34 cellular contexts compared by ENCODE assay signal in the genomic region with DNA sequence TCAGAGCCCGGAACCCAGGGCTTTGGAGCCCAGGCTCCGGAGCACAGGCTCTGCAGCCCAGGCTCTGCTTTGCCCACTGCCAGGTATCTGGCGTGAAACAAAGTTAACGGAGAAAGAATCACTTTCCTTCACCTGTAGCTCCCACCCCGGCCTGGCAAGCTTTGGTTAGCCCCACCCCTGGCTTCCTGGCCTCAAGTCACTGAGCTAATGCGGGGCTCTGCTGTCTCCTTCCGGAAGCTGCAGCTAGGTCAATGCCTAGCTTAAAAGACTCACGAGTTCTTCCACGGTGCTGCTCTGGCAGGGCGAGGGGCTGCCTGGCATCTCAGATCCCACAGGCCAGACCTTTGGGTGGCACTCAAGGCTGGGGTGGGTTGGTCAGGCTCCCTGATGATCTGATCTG. TPM values are rescaled to one million over a fixed set of nuclear protein-coding genes. Genes with fewer than 3 reads are reported as not detected.
DNase-seq lines count a peak whose midpoint lies in the region; ATAC-seq and TF ChIP-seq lines count a peak whose summit lies in the region.
"Had no signal": no experiment of that assay in that cellular context is flagged by ENCODE, and none has a peak within 500 bp of the region (broad histone marks: within the 10 kb centered on the region; RNA-seq: fewer than 3 reads in every experiment).

No MANE protein-coding gene starts in this region.

- intact Hi-C loops in activated CD4-positive, alpha-beta T cell treated with anti-CD3 and anti-CD28 coated beads, Interleukin-2, amount 10 ng/mL, durations not matched to agents 24 days and 14 days (cut with micrococcal nuclease), result no loop called here
- intact Hi-C loops in lower leg skin (cut with DNase I; ENCODE audit: low total_unique reads), result loop anchor here (10.0 kb wide), 1 partner anchor 89 kb away; no protein-coding TSS in a partner anchor

- H3K4me3 Mint-ChIP-seq in activated CD4-positive, alpha-beta T cell treated with anti-CD3 and anti-CD28 coated beads, Interleukin-2, amount 10 ng/mL, durations not matched to agents 24 days and 14 days, result no peak overlapping the region
- H3K4me3 Mint-ChIP-seq in T-cell, result no peak overlapping the region
- no peak overlapping the region for H3K4me3 Mint-ChIP-seq in effector memory CD8-positive, alpha-beta T cell

- peak overlapping the region; percentile 9 to 47 (median 32); a peak in 16 of 22 replicates for H3K4me2 ChIP-seq in BLaER1 treated with 17β-estradiol and CSF1 and Interleukin-3, amounts not matched to agents 10 nM and 100 nM

- no peak for TF ChIP-seq CTCF in lower leg skin (IDR thresholded peaks at IDR 0.05)

- no peak overlapping the region for H3K4me3 ChIP-seq in BLaER1 treated with 17β-estradiol and CSF1 and Interleukin-3, amounts not matched to agents 10 nM and 100 nM
- no peak overlapping the region for H3K4me3 ChIP-seq in lower leg skin (ENCODE audit: low read depth, poor library complexity, severe bottlenecking)
- H3K4me3 ChIP-seq: body of pancreas, esophagus squamous epithelium, HAP-1, heart left ventricle, lung, prostate gland, stomach, tibial artery, vagina had no signal

- POLR2A ChIA-PET in T-cell (lab: Charles Lee), result no interaction called here

- peak; percentile 66 for DNase-seq in activated CD4-positive, alpha-beta T cell treated with anti-CD3 and anti-CD28 coated beads, Interleukin-2, amount 10 ng/mL, durations not matched to agents 24 days and 14 days
- DNase-seq in activated CD4-positive, alpha-beta T cell treated with anti-CD3 and anti-CD28 coated beads, Interleukin-2, amount 50 U/mL, for 4 hours, result no peak
- DNase-seq in T-cell, result peak in 13 of 34 experiments; percentile 8 to 34 (median 13)
- no peak for DNase-seq in effector memory CD8-positive, alpha-beta T cell
- DNase-seq in lower leg skin (ENCODE audit: low spot score in 2 of 2), result no peak
- no peak for DNase-seq in NCI-H1436 treated with DMSO at 0.1 percent for 48 hours (lab: John Stamatoyannopoulos, UW)
- DNase-seq: activated CD4-positive, alpha-beta T cell treated with anti-CD3 and anti-CD28 coated beads, Interleukin-2, amount 50 U/mL, for 1 hour; body of pancreas; dermis blood vessel endothelial cell; esophagus squamous epithelium; foreskin keratinocyte; heart left ventricle; kidney glomerular epithelial cell; MV-4-11; NCI-H146; NCI-H774; nucleus accumbens; SHP77; stimulated activated CD4-positive, alpha-beta T cell treated with anti-CD3 and anti-CD28 coated beads, Interleukin-2, amount 100 ng/mL, for 48 hours; stomach; tibial artery had no signal

- H3K36me3 Mint-ChIP-seq in activated CD4-positive, alpha-beta T cell treated with anti-CD3 and anti-CD28 coated beads, Interleukin-2, amount 10 ng/mL, durations not matched to agents 24 days and 14 days (ENCODE audit: low read depth), result no peaks in the 10 kb centered on the region
- no peaks in the 10 kb centered on the region for H3K36me3 Mint-ChIP-seq in T-cell
- no peaks in the 10 kb centered on the region for H3K36me3 Mint-ChIP-seq in effector memory CD8-positive, alpha-beta T cell (ENCODE audit: insufficient read depth)
- H3K36me3 Mint-ChIP-seq: CD8-positive, alpha-beta memory T cell; naive thymus-derived CD4-positive, alpha-beta T cell had no signal

- CTCF ChIA-PET in T-cell (lab: Charles Lee), result interaction anchor here in 1 of 2 donors (0.7 kb wide), 1 partner anchor 35 kb away, joined by 3 read pairs; no protein-coding TSS in a partner anchor

- no peaks in the 10 kb centered on the region for H3K36me3 ChIP-seq in BLaER1 treated with 17β-estradiol and CSF1 and Interleukin-3, amounts not matched to agents 10 nM and 100 nM
- H3K36me3 ChIP-seq: esophagus squamous epithelium, HAP-1, heart left ventricle, prostate gland, stomach, tibial artery, vagina had no signal

- no peaks in the 10 kb centered on the region for H3K9me3 ChIP-seq in BLaER1 treated with 17β-estradiol and CSF1 and Interleukin-3, amounts not matched to agents 10 nM and 100 nM (replicated peaks in 1 of 11)
- H3K9me3 ChIP-seq: body of pancreas, esophagus squamous epithelium, HAP-1, heart left ventricle, prostate gland, stomach, tibial artery, vagina had no signal

- no peaks in the 10 kb centered on the region for H3K27me3 ChIP-seq in BLaER1 treated with 17β-estradiol and CSF1 and Interleukin-3, amounts not matched to agents 10 nM and 100 nM
- H3K27me3 ChIP-seq: body of pancreas, vagina had no signal

- H3K4me1 ChIP-seq in BLaER1 treated with 17β-estradiol and CSF1 and Interleukin-3, amounts not matched to agents 10 nM and 100 nM, result peaks cover 6 to 20% (median 10%) of the 10 kb centered on the region in 10 experiments; a peak in 14 of 20 replicates
- H3K4me1 ChIP-seq: body of pancreas, esophagus squamous epithelium, foreskin keratinocyte, HAP-1, heart left ventricle, prostate gland, stomach, tibial artery, vagina had no signal

- no peak for TF ChIP-seq POLR2A in lower leg skin (IDR thresholded peaks at IDR 0.05)

- 57 to 63% methylated on average over 10 of the region's 10 CpGs for WGBS in lower leg skin, 2 donors

- H3K27ac Mint-ChIP-seq in activated CD4-positive, alpha-beta T cell treated with anti-CD3 and anti-CD28 coated beads, Interleukin-2, amount 10 ng/mL, durations not matched to agents 24 days and 14 days, result no peak overlapping the region
- no peak overlapping the region for H3K27ac Mint-ChIP-seq in T-cell
- H3K27ac Mint-ChIP-seq in effector memory CD8-positive, alpha-beta T cell, result no peak overlapping the region
- H3K27ac Mint-ChIP-seq: activated T-helper 2 cell treated with anti-CD3 and anti-CD28 coated beads, Interferon-gamma antibody, Interleukin-2, Interleukin-4, amounts not matched to agents 10 μg/mL and 5 μg/mL and 100 μg/mL, durations not matched to agents 14 hours and 24 hours and 36 hours; CD8-positive, alpha-beta memory T cell; naive thymus-derived CD4-positive, alpha-beta T cell had no signal

- peaks cover 1% of the 10 kb centered on the region for H3K4me1 Mint-ChIP-seq in activated CD4-positive, alpha-beta T cell treated with anti-CD3 and anti-CD28 coated beads, Interleukin-2, amount 10 ng/mL, durations not matched to agents 24 days and 14 days
- peaks cover 0 to 14% (median 7%) of the 10 kb centered on the region in 3 donors for H3K4me1 Mint-ChIP-seq in T-cell
- H3K4me1 Mint-ChIP-seq in effector memory CD8-positive, alpha-beta T cell (ENCODE audit: low read depth in 2 of 2), result no peaks in the 10 kb centered on the region

- no peaks in the 10 kb centered on the region for H3K9me3 Mint-ChIP-seq in activated CD4-positive, alpha-beta T cell treated with anti-CD3 and anti-CD28 coated beads, Interleukin-2, amount 10 ng/mL, durations not matched to agents 24 days and 14 days
- H3K9me3 Mint-ChIP-seq in T-cell, result no peaks in the 10 kb centered on the region
- H3K9me3 Mint-ChIP-seq in effector memory CD8-positive, alpha-beta T cell, result no peaks in the 10 kb centered on the region
- H3K9me3 Mint-ChIP-seq: activated T-helper 2 cell treated with anti-CD3 and anti-CD28 coated beads, Interferon-gamma antibody, Interleukin-2, Interleukin-4, amounts not matched to agents 10 μg/mL and 5 μg/mL and 100 μg/mL, durations not matched to agents 14 hours and 24 hours and 36 hours; CD8-positive, alpha-beta memory T cell; naive thymus-derived CD4-positive, alpha-beta T cell had no signal

- H3K27me3 Mint-ChIP-seq in activated CD4-positive, alpha-beta T cell treated with anti-CD3 and anti-CD28 coated beads, Interleukin-2, amount 10 ng/mL, durations not matched to agents 24 days and 14 days, result peaks cover 1% of the 10 kb centered on the region
- peaks cover 4% of the 10 kb centered on the region in 2 donors for H3K27me3 Mint-ChIP-seq in T-cell
- peaks cover 4 to 37% of the 10 kb centered on the region in 2 donors for H3K27me3 Mint-ChIP-seq in effector memory CD8-positive, alpha-beta T cell

- peaks cover 0 to 28% (median 0%) of the 10 kb centered on the region in 11 experiments; a peak in 3 of 22 replicates for H4K20me1 ChIP-seq in BLaER1 treated with 17β-estradiol and CSF1 and Interleukin-3, amounts not matched to agents 10 nM and 100 nM

- H3K27ac ChIP-seq in BLaER1 treated with 17β-estradiol and CSF1 and Interleukin-3, amounts not matched to agents 10 nM and 100 nM, result no peak overlapping the region
- H3K27ac ChIP-seq: body of pancreas, esophagus squamous epithelium, foreskin keratinocyte, heart left ventricle, HL-60, prostate gland, stomach, tibial artery, vagina had no signal

- ATAC-seq in T-cell (replicated peaks in 1 of 4), result peak; percentile 55 to 76 (median 68)
- peak; percentile 45 for ATAC-seq in effector memory CD8-positive, alpha-beta T cell (replicated peaks)
- no peak for ATAC-seq in HG03039 (IDR thresholded peaks at IDR 0.05; ENCODE audit: unreplicated experiment)
- ATAC-seq: body of pancreas; foreskin keratinocyte; heart left ventricle; naive thymus-derived CD4-positive, alpha-beta T cell; Panc1; sciatic nerve had no signal

- peak overlapping the region in 1 of 11 experiments; percentile 39; a peak in 1 of 22 replicates for H3K9ac ChIP-seq in BLaER1 treated with 17β-estradiol and CSF1 and Interleukin-3, amounts not matched to agents 10 nM and 100 nM

RNA-seq across cellular contexts. Expression of a gene that starts 21.1 kb away (rescaled TPM):
- not detected in 2 replicates for total RNA-seq in activated CD4-positive, alpha-beta T cell treated with anti-CD3 and anti-CD28 coated beads, Interleukin-2, amount 10 ng/mL, durations not matched to agents 24 days and 14 days
- total RNA-seq in T-cell (not detected), lower leg skin (not detected)
- total RNA-seq: A172; activated T-helper 2 cell treated with anti-CD3 and anti-CD28 coated beads, Interferon-gamma antibody, Interleukin-2, Interleukin-4, amounts not matched to agents 10 μg/mL and 5 μg/mL and 100 μg/mL, durations not matched to agents 14 hours and 24 hours and 36 hours; body of pancreas; CD8-positive, alpha-beta memory T cell; dermis blood vessel endothelial cell; esophagus squamous epithelium; foreskin keratinocyte; heart left ventricle; lung; naive thymus-derived CD4-positive, alpha-beta T cell; sciatic nerve; stomach; vagina had no signal

RNA-seq across cellular contexts. Expression of a gene that starts 39.5 kb away (rescaled TPM):
- total RNA-seq in activated CD4-positive, alpha-beta T cell treated with anti-CD3 and anti-CD28 coated beads, Interleukin-2, amount 10 ng/mL, durations not matched to agents 24 days and 14 days, result not detected in 2 replicates
- total RNA-seq in T-cell, result not detected
- 1 to 10 TPM in 3 of 4 donors, under 1 TPM in 1; 0.25 to 3.7 (median 1.5) TPM for total RNA-seq in lower leg skin
- total RNA-seq: activated T-helper 2 cell treated with anti-CD3 and anti-CD28 coated beads, Interferon-gamma antibody, Interleukin-2, Interleukin-4, amounts not matched to agents 10 μg/mL and 5 μg/mL and 100 μg/mL, durations not matched to agents 14 hours and 24 hours and 36 hours; body of pancreas; CD8-positive, alpha-beta memory T cell; dermis blood vessel endothelial cell; esophagus squamous epithelium; foreskin keratinocyte; lung; naive thymus-derived CD4-positive, alpha-beta T cell; stomach had no signal
